ENCODE assay signal across 8 cellular contexts in the genomic region with DNA sequence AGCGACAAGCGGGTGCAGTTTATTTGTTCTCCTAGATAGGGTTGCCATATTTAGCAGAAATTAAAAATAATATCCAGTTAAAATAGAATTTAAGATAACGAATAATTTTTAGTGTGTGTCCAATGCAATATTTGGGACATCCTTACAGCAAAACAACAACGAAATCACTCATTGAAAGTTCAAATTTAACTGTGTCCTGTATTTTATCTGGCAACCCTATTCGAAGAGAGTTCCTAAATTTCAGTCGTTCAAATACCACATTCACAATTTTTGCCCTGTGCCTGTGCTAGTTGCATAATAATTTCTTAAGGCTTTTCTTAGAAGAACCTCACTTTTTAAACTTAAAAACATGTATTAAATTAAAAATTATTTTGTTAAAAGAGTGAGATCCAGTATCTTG. TPM values are rescaled to one million over a fixed set of nuclear protein-coding genes. Genes with fewer than 3 reads are reported as not detected.
A peak's percentile ranks its signal among the peaks of the same experiment; 100 is the strongest.
DNase-seq lines count a peak whose midpoint lies in the region; ATAC-seq, FAIRE-seq and TF ChIP-seq lines count a peak whose summit lies in the region.

No MANE protein-coding gene starts in this region.

- H3K4me3 Mint-ChIP-seq in CD4-positive, alpha-beta memory T cell: peak overlapping the region; percentile 77 to 95 (median 92)

- peaks cover 2% of the 10 kb centered on the region for H3K36me3 ChIP-seq in CD4-positive, alpha-beta memory T cell (ENCODE audit: insufficient read depth, low read length)
- H3K36me3 ChIP-seq in Panc1 (ENCODE audit: control insufficient read depth, insufficient read depth, low read length) (no peaks in the 10 kb centered on the region; the same call in 1 of the 2 replicates), osteoblast (ENCODE audit: insufficient read depth, low read length) (no peaks in the 10 kb centered on the region)

- H3K27ac Mint-ChIP-seq in CD4-positive, alpha-beta memory T cell: peak overlapping the region; percentile 98 to 99 (median 99)

- POLR2A ChIA-PET in CD4-positive, alpha-beta memory T cell (lab: Charles Lee; ENCODE audit: partially characterized antibody): interaction anchor here (0.6 to 1.4 kb wide), 20 partner anchors 8 to 495 kb away, joined by 3 to 27 read pairs (median 4); a partner anchor contains a TSS
- POLR2A ChIA-PET in Panc1 (lab: Charles Lee): interaction anchor here (0.6 to 0.7 kb wide), 2 partner anchors 92 to 107 kb away, joined by 4 to 5 read pairs; no protein-coding TSS in a partner anchor

- H3K36me3 Mint-ChIP-seq in CD4-positive, alpha-beta memory T cell: peaks cover 7 to 26% of the 10 kb centered on the region in 2 donors

- no peak for DNase-seq in CD4-positive, alpha-beta memory T cell
- DNase-seq in Panc1 (ENCODE audit: low read depth, low spot score) (no peak), epithelial cell of esophagus (ENCODE audit: low read depth) (no peak), osteoblast (ENCODE audit: insufficient read length, low spot score, missing footprints) (no peak), GM19239 (ENCODE audit: insufficient read length, low spot score) (no peak), DMS153 treated with DMSO at 0.1 percent for 48 hours (lab: John Stamatoyannopoulos, UW; ENCODE audit: unreplicated experiment) (no peak), NCI-H2171 treated with DMSO at 0.1 percent for 48 hours (lab: John Stamatoyannopoulos, UW) (no peak)
- DNase-seq in stimulated activated naive CD4-positive, alpha-beta T cell (lab: John Stamatoyannopoulos, UW): no peak

- H3K27me3 ChIP-seq in CD4-positive, alpha-beta memory T cell (ENCODE audit: insufficient read depth, low read length): no peaks in the 10 kb centered on the region
- H3K27me3 ChIP-seq in Panc1 (ENCODE audit: control insufficient read depth, insufficient read depth, low read length) (no peaks in the 10 kb centered on the region), osteoblast (ENCODE audit: insufficient read depth, low read length) (peaks cover 7% of the 10 kb centered on the region)

- H3K27me3 Mint-ChIP-seq in CD4-positive, alpha-beta memory T cell: no peaks in the 10 kb centered on the region

- intact Hi-C loops in CD4-positive, alpha-beta memory T cell (cut with micrococcal nuclease): loop anchor here (1.0 to 10.0 kb wide), 2 partner anchors 44 to 527 kb away; a partner anchor contains a TSS
- intact Hi-C loops in Panc1 (cut with micrococcal nuclease; ENCODE audit: unreplicated experiment): no loop called here

- peaks cover 56% of the 10 kb centered on the region for H3K4me1 ChIP-seq in CD4-positive, alpha-beta memory T cell (ENCODE audit: insufficient read depth, low read length)
- peaks cover 16% of the 10 kb centered on the region for H3K4me1 ChIP-seq in Panc1 (ENCODE audit: control insufficient read depth, insufficient read depth, low read length)
- peaks cover 28% of the 10 kb centered on the region for H3K4me1 ChIP-seq in osteoblast (ENCODE audit: insufficient read depth, low read length)

- in situ Hi-C loops in Panc1 (cut with HindIII; ENCODE audit: low pct_unique_long_range_greater_than_20kb, low sequenced_read_pairs): no loop called here

- peak overlapping the region; percentile 92 for H2AFZ ChIP-seq in osteoblast (ENCODE audit: low read length)

- peaks cover 44 to 61% (median 51%) of the 10 kb centered on the region in 4 donors for H3K4me1 Mint-ChIP-seq in CD4-positive, alpha-beta memory T cell

- TF ChIP-seq CTCF in Panc1 (IDR thresholded peaks at IDR 0.05) (no peak), epithelial cell of esophagus (IDR thresholded peaks at IDR 0.05; ENCODE audit: insufficient read depth, low read depth, low read length, missing control alignments) (no peak), osteoblast (IDR thresholded peaks at IDR 0.05; ENCODE audit: extremely low read depth, low read depth, low read length) (no peak)

- H3K9me3 Mint-ChIP-seq in CD4-positive, alpha-beta memory T cell: peaks cover 0 to 1% (median 0%) of the 10 kb centered on the region in 8 donors

- ATAC-seq in Panc1: no peak

- peak overlapping the region; percentile 94 for H3K4me2 ChIP-seq in osteoblast (ENCODE audit: insufficient read depth, low read length)

- H3K79me2 ChIP-seq in osteoblast (ENCODE audit: insufficient read depth, low read length): peaks cover 46% of the 10 kb centered on the region

- peak overlapping the region; percentile 97 for H3K27ac ChIP-seq in CD4-positive, alpha-beta memory T cell (ENCODE audit: low read depth, low read length)
- H3K27ac ChIP-seq in Panc1 (ENCODE audit: low read length): peak overlapping the region; percentile 97
- H3K27ac ChIP-seq in osteoblast (ENCODE audit: low read depth, low read length): peak overlapping the region; percentile 99

- FAIRE-seq in GM19239 (lab: Jason Lieb, UNC): no peak

- peak overlapping the region; percentile 66 to 72 for H3K4me3 ChIP-seq in CD4-positive, alpha-beta memory T cell (ENCODE audit: low read length in 2 of 2)
- H3K4me3 ChIP-seq in Panc1 (ENCODE audit: low read depth in 2 of 2, low read length in 2 of 2) (peak overlapping the region; percentile 89), epithelial cell of esophagus (ENCODE audit: low read length) (peak overlapping the region; percentile 80), osteoblast (ENCODE audit: insufficient read depth, low read length) (peak overlapping the region; percentile 96)

- no peaks in the 10 kb centered on the region for H3K9me3 ChIP-seq in CD4-positive, alpha-beta memory T cell (ENCODE audit: control insufficient read depth in 1 of 2, low read length in 2 of 2)
- H3K9me3 ChIP-seq in Panc1 (ENCODE audit: control insufficient read depth, insufficient read depth, low read depth, low read length) (no peaks in the 10 kb centered on the region), osteoblast (ENCODE audit: low read depth, low read length) (no peaks in the 10 kb centered on the region)

- CTCF ChIA-PET in CD4-positive, alpha-beta memory T cell (lab: Charles Lee; ENCODE audit: partially characterized antibody): interaction anchor here (1.2 kb wide), 1 partner anchor 193 kb away, joined by 4 read pairs; no protein-coding TSS in a partner anchor
- CTCF ChIA-PET in Panc1 (lab: Charles Lee): no interaction called here

- H4K20me1 ChIP-seq in osteoblast (ENCODE audit: insufficient read depth, low read length): peaks cover 20% of the 10 kb centered on the region

- TSS peak; percentile 87 for BruUV-seq in Panc1 (replicated peaks; lab: Mats Ljungman, UMichigan)

RNA-seq across cellular contexts. Expression of a gene that starts 0.7 kb away (rescaled TPM):
- 10 to 100 TPM; 52.2 to 55.5 TPM for total RNA-seq in CD4-positive, alpha-beta memory T cell
- polyA plus RNA-seq in CD4-positive, alpha-beta memory T cell: 100 to 1,000 TPM; 185 to 199 TPM
- total RNA-seq in Panc1 (2021; ENCODE audit: unreplicated experiment) (78.5 TPM), osteoblast (40.7 and 46.0 TPM in 2 replicates)
- polyA plus RNA-seq in Panc1 (2012; ENCODE audit: insufficient read length): 82.3 TPM

RNA-seq across cellular contexts. Expression of a gene that starts 34.5 kb away (rescaled TPM):
- not detected for total RNA-seq in CD4-positive, alpha-beta memory T cell
- not detected for polyA plus RNA-seq in CD4-positive, alpha-beta memory T cell
- total RNA-seq in Panc1 (2021; ENCODE audit: unreplicated experiment) (0.23 TPM), osteoblast (0.72 TPM in 1 of 2 replicates, not detected in the other)
- polyA plus RNA-seq in Panc1 (2012; ENCODE audit: insufficient read length): 0.44 TPM

RNA-seq across cellular contexts. Expression of a gene that starts 57.4 kb away (rescaled TPM):
- total RNA-seq in CD4-positive, alpha-beta memory T cell: 10 to 100 TPM; 18.2 to 19.4 TPM
- polyA plus RNA-seq in CD4-positive, alpha-beta memory T cell: under 1 TPM; 0.03 to 0.57 TPM
- total RNA-seq in Panc1 (2021; ENCODE audit: unreplicated experiment) (13.1 TPM), osteoblast (4.7 and 8.0 TPM in 2 replicates)
- polyA plus RNA-seq in Panc1 (2012; ENCODE audit: insufficient read length): 7.0 TPM
